17 cellular contexts compared by ENCODE assay signal in the genomic region with DNA sequence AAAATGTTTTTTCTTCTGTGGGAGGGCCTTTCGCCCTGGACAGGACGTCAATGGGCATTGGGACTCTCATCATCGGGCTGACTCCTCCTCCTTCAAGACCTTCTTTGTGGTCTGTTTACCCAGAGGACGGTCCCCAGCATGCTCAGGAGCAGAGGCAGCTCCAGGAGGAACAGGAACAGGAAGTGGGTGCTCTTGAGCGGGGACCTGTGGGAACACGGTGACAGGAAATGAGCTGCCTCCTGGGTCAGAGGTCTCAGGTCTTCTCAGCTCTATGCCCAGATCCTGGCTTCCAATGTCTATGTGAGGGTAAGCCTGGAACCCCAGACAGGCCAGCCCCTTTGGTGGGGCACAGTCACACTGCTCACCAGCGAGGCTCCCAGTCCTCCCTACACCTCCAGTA. TPM values are rescaled to one million over a fixed set of nuclear protein-coding genes. Genes with fewer than 3 reads are reported as not detected.
DNase-seq lines count a peak whose midpoint lies in the region; ATAC-seq, FAIRE-seq and TF ChIP-seq lines count a peak whose summit lies in the region.
"Had no signal": no experiment of that assay in that cellular context is flagged by ENCODE, and none has a peak within 500 bp of the region (broad histone marks: within the 10 kb centered on the region; RNA-seq: fewer than 3 reads in every experiment).

No MANE protein-coding gene starts in this region.

- TF ChIP-seq CTCF in Loucy (conservative IDR thresholded peaks at IDR 0.05; ENCODE audit: low read length), result no peak
- TF ChIP-seq CTCF in activated CD8-positive, alpha-beta T cell treated with anti-CD3 and anti-CD28 coated beads for 36 hours (IDR thresholded peaks at IDR 0.05), result no peak

- H3K79me2 ChIP-seq in Loucy (ENCODE audit: insufficient read depth, low read length), result no peaks in the 10 kb centered on the region

- no peaks in the 10 kb centered on the region for H3K27me3 ChIP-seq in Loucy (ENCODE audit: insufficient read depth, low read length, poor library complexity, severe bottlenecking)
- H3K27me3 ChIP-seq in CD8-positive, alpha-beta memory T cell (ENCODE audit: insufficient read depth, low read length, poor library complexity, severe bottlenecking), result no peaks in the 10 kb centered on the region

- DNase-seq in stimulated activated naive CD8-positive, alpha-beta T cell treated with anti-CD3 and anti-CD28 coated beads, Interleukin-15, amount 100 ng/mL, for 72 hours, result no peak
- DNase-seq in stimulated activated naive CD8-positive, alpha-beta T cell treated with anti-CD3 and anti-CD28 coated beads, Interleukin-15, Interleukin-2, amounts not matched to agents 100 U/mL and 50 U/mL, for 24 hours, result no peak
- DNase-seq in activated CD8-positive, alpha-beta T cell treated with anti-CD3 and anti-CD28 coated beads for 36 hours, result no peak
- DNase-seq in NCI-H226 (no peak), frontal cortex (ENCODE audit: low spot score in 2 of 2) (no peak)
- DNase-seq in CD8-positive, alpha-beta memory T cell, result no peak
- DNase-seq: AML-193, NCI-H1417 treated with DMSO at 0.1 percent for 48 hours, NCI-H2029, NCI-H524, SIG-M5 had no signal

- H3K4me1 ChIP-seq in Loucy (ENCODE audit: insufficient read depth, low read length, poor library complexity, severe bottlenecking), result peaks cover 2% of the 10 kb centered on the region
- peaks cover 7% of the 10 kb centered on the region for H3K4me1 ChIP-seq in CD8-positive, alpha-beta memory T cell (ENCODE audit: insufficient read depth, low read length)
- H3K4me1 ChIP-seq: HAP-1 had no signal

- peak overlapping the region; percentile 74; the same call in 1 of the 2 replicates for H2AFZ ChIP-seq in Loucy (ENCODE audit: low read length)

- no peaks in the 10 kb centered on the region for H4K20me1 ChIP-seq in Loucy (ENCODE audit: insufficient read depth, low read length, poor library complexity, severe bottlenecking)

- H3K9me3 ChIP-seq in Loucy (ENCODE audit: insufficient read depth, low read depth, low read length), result no peaks in the 10 kb centered on the region
- H3K9me3 ChIP-seq in CD8-positive, alpha-beta memory T cell (ENCODE audit: low read length), result no peaks in the 10 kb centered on the region
- H3K9me3 ChIP-seq: HAP-1 had no signal

- POLR2A ChIA-PET in activated CD8-positive, alpha-beta T cell treated with anti-CD3 and anti-CD28 coated beads for 36 hours (lab: Charles Lee), result interaction anchor here (0.8 to 1.2 kb wide), 2 partner anchors 12 to 13 kb away, joined by 3 to 4 read pairs; a partner anchor contains a TSS
- POLR2A ChIA-PET in CD8-positive, alpha-beta memory T cell (lab: Charles Lee), result no interaction called here

- H3K27me3 Mint-ChIP-seq in stimulated activated naive CD8-positive, alpha-beta T cell treated with anti-CD3 and anti-CD28 coated beads, Interleukin-15, amount 100 ng/mL, for 72 hours, result no peaks in the 10 kb centered on the region
- H3K27me3 Mint-ChIP-seq in activated CD8-positive, alpha-beta T cell treated with anti-CD3 and anti-CD28 coated beads for 36 hours, result no peaks in the 10 kb centered on the region
- peaks cover 9 to 32% of the 10 kb centered on the region in 2 donors for H3K27me3 Mint-ChIP-seq in CD8-positive, alpha-beta memory T cell

- H3K4me1 Mint-ChIP-seq in stimulated activated naive CD8-positive, alpha-beta T cell treated with anti-CD3 and anti-CD28 coated beads, Interleukin-15, amount 100 ng/mL, for 72 hours, result peaks cover 20% of the 10 kb centered on the region
- H3K4me1 Mint-ChIP-seq in activated CD8-positive, alpha-beta T cell treated with anti-CD3 and anti-CD28 coated beads for 36 hours (ENCODE audit: low read depth), result peaks cover 6% of the 10 kb centered on the region
- H3K4me1 Mint-ChIP-seq in CD8-positive, alpha-beta memory T cell, result peaks cover 9 to 14% (median 13%) of the 10 kb centered on the region in 3 donors

- FAIRE-seq in frontal cortex (lab: Jason Lieb, UNC), result no peak
- FAIRE-seq: RCC 7860 had no signal

- no peaks in the 10 kb centered on the region for H3F3A ChIP-seq in Loucy (ENCODE audit: low read depth)

- H3K9ac ChIP-seq in Loucy (ENCODE audit: low read depth, low read length, poor library complexity, severe bottlenecking), result no peak overlapping the region

- intact Hi-C loops in activated CD8-positive, alpha-beta T cell treated with anti-CD3 and anti-CD28 coated beads for 36 hours (cut with micrococcal nuclease), result no loop called here

- peak overlapping the region; percentile 49 to 69 for H3K27ac Mint-ChIP-seq in stimulated activated naive CD8-positive, alpha-beta T cell treated with anti-CD3 and anti-CD28 coated beads, Interleukin-15, amount 100 ng/mL, for 72 hours
- no peak overlapping the region for H3K27ac Mint-ChIP-seq in activated CD8-positive, alpha-beta T cell treated with anti-CD3 and anti-CD28 coated beads for 36 hours
- no peak overlapping the region for H3K27ac Mint-ChIP-seq in CD8-positive, alpha-beta memory T cell

- ATAC-seq in stimulated activated naive CD8-positive, alpha-beta T cell treated with anti-CD3 and anti-CD28 coated beads, Interleukin-15, amount 100 ng/mL, for 72 hours, result no peak
- no peak for ATAC-seq in stimulated activated naive CD8-positive, alpha-beta T cell treated with anti-CD3 and anti-CD28 coated beads, Interleukin-15, Interleukin-2, amounts not matched to agents 100 U/mL and 50 U/mL, for 24 hours
- peak; percentile 27 for ATAC-seq in activated CD8-positive, alpha-beta T cell treated with anti-CD3 and anti-CD28 coated beads for 36 hours

- peaks cover 8 to 19% of the 10 kb centered on the region in 2 donors for H3K9me3 Mint-ChIP-seq in stimulated activated naive CD8-positive, alpha-beta T cell treated with anti-CD3 and anti-CD28 coated beads, Interleukin-15, amount 100 ng/mL, for 72 hours
- no peaks in the 10 kb centered on the region for H3K9me3 Mint-ChIP-seq in activated CD8-positive, alpha-beta T cell treated with anti-CD3 and anti-CD28 coated beads for 36 hours
- peaks cover 0 to 2% (median 0%) of the 10 kb centered on the region in 5 donors for H3K9me3 Mint-ChIP-seq in CD8-positive, alpha-beta memory T cell

- H3K36me3 Mint-ChIP-seq in activated CD8-positive, alpha-beta T cell treated with anti-CD3 and anti-CD28 coated beads for 36 hours (ENCODE audit: low read depth), result no peaks in the 10 kb centered on the region
- H3K36me3 Mint-ChIP-seq in CD8-positive, alpha-beta memory T cell, result no peaks in the 10 kb centered on the region

- H3K4me3 Mint-ChIP-seq in stimulated activated naive CD8-positive, alpha-beta T cell treated with anti-CD3 and anti-CD28 coated beads, Interleukin-15, amount 100 ng/mL, for 72 hours, result no peak overlapping the region
- H3K4me3 Mint-ChIP-seq in activated CD8-positive, alpha-beta T cell treated with anti-CD3 and anti-CD28 coated beads for 36 hours, result no peak overlapping the region
- peak overlapping the region in 1 of 7 donors; percentile 13 for H3K4me3 Mint-ChIP-seq in CD8-positive, alpha-beta memory T cell
- H3K4me3 Mint-ChIP-seq: IgD-negative memory B cell had no signal

- no peak overlapping the region for H3K27ac ChIP-seq in CD8-positive, alpha-beta memory T cell (ENCODE audit: low read depth, low read length)

- H3K9me2 ChIP-seq in Loucy (replicated peaks; ENCODE audit: low read depth, low read length), result no peaks in the 10 kb centered on the region

- no peak overlapping the region for H3K4me3 ChIP-seq in Loucy (ENCODE audit: low read length, poor library complexity, severe bottlenecking)
- H3K4me3 ChIP-seq in CD8-positive, alpha-beta memory T cell (ENCODE audit: low read length), result no peak overlapping the region
- H3K4me3 ChIP-seq: HAP-1 had no signal

- CTCF ChIA-PET in activated CD8-positive, alpha-beta T cell treated with anti-CD3 and anti-CD28 coated beads for 36 hours (lab: Charles Lee), result no interaction called here
- CTCF ChIA-PET in CD8-positive, alpha-beta memory T cell (lab: Charles Lee), result no interaction called here

- H3K36me3 ChIP-seq in Loucy (ENCODE audit: insufficient read depth, low read length), result no peaks in the 10 kb centered on the region
- no peaks in the 10 kb centered on the region for H3K36me3 ChIP-seq in CD8-positive, alpha-beta memory T cell (ENCODE audit: insufficient read depth, low read length)
- H3K36me3 ChIP-seq: HAP-1 had no signal

- H3K4me2 ChIP-seq in Loucy (ENCODE audit: low read depth, low read length, poor library complexity, severe bottlenecking), result no peak overlapping the region

RNA-seq across cellular contexts. Expression of a gene that starts 12.2 kb away (rescaled TPM):
- total RNA-seq in activated CD8-positive, alpha-beta T cell treated with anti-CD3 and anti-CD28 coated beads for 36 hours, result not detected
- total RNA-seq in CD8-positive, alpha-beta memory T cell, result not detected
- polyA plus RNA-seq in CD8-positive, alpha-beta memory T cell, result not detected
- not detected for total RNA-seq in frontal cortex
- total RNA-seq: A673, M059J had no signal
- polyA plus RNA-seq: IgD-negative memory B cell had no signal

RNA-seq across cellular contexts. Expression of a gene that starts 12.6 kb away (rescaled TPM):
- total RNA-seq in activated CD8-positive, alpha-beta T cell treated with anti-CD3 and anti-CD28 coated beads for 36 hours, result not detected
- total RNA-seq in CD8-positive, alpha-beta memory T cell, result not detected
- not detected for polyA plus RNA-seq in CD8-positive, alpha-beta memory T cell
- not detected for total RNA-seq in frontal cortex
- total RNA-seq: A673, M059J had no signal

RNA-seq across cellular contexts. Expression of a gene that starts 34.0 kb away (rescaled TPM):
- not detected for total RNA-seq in activated CD8-positive, alpha-beta T cell treated with anti-CD3 and anti-CD28 coated beads for 36 hours
- total RNA-seq in CD8-positive, alpha-beta memory T cell, result under 1 TPM in 1 of 2 experiments, not detected in 1; 0.20 TPM
- not detected for polyA plus RNA-seq in CD8-positive, alpha-beta memory T cell
- total RNA-seq in frontal cortex, result not detected
- total RNA-seq: A673 had no signal

RNA-seq across cellular contexts. Expression of a gene that starts 43.6 kb away (rescaled TPM):
- not detected for total RNA-seq in activated CD8-positive, alpha-beta T cell treated with anti-CD3 and anti-CD28 coated beads for 36 hours
- total RNA-seq in CD8-positive, alpha-beta memory T cell, result not detected
- not detected for polyA plus RNA-seq in CD8-positive, alpha-beta memory T cell
- under 0.01 TPM for total RNA-seq in frontal cortex
- total RNA-seq: A673, M059J had no signal

RNA-seq across cellular contexts. Expression of a gene that starts 48.6 kb away (rescaled TPM):
- total RNA-seq in activated CD8-positive, alpha-beta T cell treated with anti-CD3 and anti-CD28 coated beads for 36 hours, result not detected
- under 1 TPM in 1 of 2 experiments, not detected in 1; 0.11 TPM for total RNA-seq in CD8-positive, alpha-beta memory T cell
- polyA plus RNA-seq in CD8-positive, alpha-beta memory T cell, result not detected
- not detected for total RNA-seq in frontal cortex
- total RNA-seq: A673, M059J had no signal
- polyA plus RNA-seq: IgD-negative memory B cell had no signal

Comparison
In these comparisons a context has a peak if more than half of its experiments do, and no peak if none do; other contexts are left out.
1. H3K27ac Mint-ChIP-seq: peak in stimulated activated naive CD8-positive, alpha-beta T cell treated with anti-CD3 and anti-CD28 coated beads, Interleukin-15, amount 100 ng/mL, for 72 hours (2 of 2); none in activated CD8-positive, alpha-beta T cell treated with anti-CD3 and anti-CD28 coated beads for 36 hours (single experiment) and CD8-positive, alpha-beta memory T cell (0 of 8).